In the genomic region with DNA sequence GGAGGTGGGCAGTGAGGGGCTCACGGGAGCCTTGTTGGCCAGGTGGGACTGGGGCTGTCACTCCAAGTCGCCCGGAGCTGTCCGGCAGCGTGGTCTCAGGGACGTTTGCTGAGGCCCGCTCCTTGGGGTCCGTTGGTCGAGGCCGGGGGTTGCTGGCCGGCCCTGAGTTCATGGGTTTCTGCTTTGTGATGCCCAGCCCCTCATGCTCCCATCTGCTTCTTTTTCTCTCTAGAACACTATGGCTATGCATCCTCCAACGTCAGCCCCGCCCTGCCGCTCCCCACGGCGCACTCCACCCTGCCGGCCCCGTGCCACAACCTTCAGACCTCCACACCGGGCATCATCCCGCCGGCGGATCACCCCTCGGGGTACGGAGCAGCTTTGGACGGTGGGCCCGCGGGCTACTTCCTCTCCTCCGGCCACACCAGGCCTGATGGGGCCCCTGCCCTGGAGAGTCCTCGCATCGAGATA, we compare ENCODE assay signal across 26 cellular contexts. TPM values are rescaled to one million over a fixed set of nuclear protein-coding genes. Genes with fewer than 3 reads are reported as not detected.
A peak's percentile ranks its signal among the peaks of the same experiment; 100 is the strongest.
DNase-seq lines count a peak whose midpoint lies in the region; ATAC-seq and TF ChIP-seq lines count a peak whose summit lies in the region.
"Had no signal": no experiment of that assay in that cellular context is flagged by ENCODE, and none has a peak within 500 bp of the region (broad histone marks: within the 10 kb centered on the region; RNA-seq: fewer than 3 reads in every experiment).

No MANE protein-coding gene starts in this region.

- no peaks in the 10 kb centered on the region for H3K9me2 ChIP-seq in Karpas-422 (replicated peaks; ENCODE audit: insufficient read depth, low read length)

- H3K4me3 Mint-ChIP-seq in natural killer cell treated with Interleukin-12 subunit alpha and Interleukin-12 subunit beta and Interleukin-15 and Interleukin-18, amount 100 ng/mL, for 72 hours: no peak overlapping the region
- H3K4me3 Mint-ChIP-seq in natural killer cell: no peak overlapping the region
- H3K4me3 Mint-ChIP-seq in activated naive CD8-positive, alpha-beta T cell treated with anti-CD3 and anti-CD28 coated beads for 36 hours: no peak overlapping the region
- H3K4me3 Mint-ChIP-seq: B cell; CD8-positive, alpha-beta memory T cell; IgD-negative memory B cell had no signal

- no peak overlapping the region for H2AK5ac ChIP-seq in neuronal stem cell (ENCODE audit: low read depth, low read length)

- no peak overlapping the region for H2BK15ac ChIP-seq in neuronal stem cell (ENCODE audit: low read length)

- 97% methylated on average over 30 of the region's 30 CpGs for WGBS in right cardiac atrium
- WGBS in neuronal stem cell (ENCODE audit: extremely low coverage in 2 of 2, insufficient read length in 2 of 2, insufficient replicate concordance in 1 of 2), 2 donors: no CpG with 5 or more reads among the region's 30 CpGs

- H3K9ac ChIP-seq in neuronal stem cell (ENCODE audit: low read depth, low read length, poor library complexity) (no peak overlapping the region), Karpas-422 (ENCODE audit: low read length) (no peak overlapping the region)
- H3K9ac ChIP-seq: KMS-11 had no signal

- no peak overlapping the region for H3K4ac ChIP-seq in neuronal stem cell (ENCODE audit: low read length)

- H3K27ac ChIP-seq in right cardiac atrium (ENCODE audit: low read length): no peak overlapping the region
- H3K27ac ChIP-seq in neuronal stem cell (replicated peaks; ENCODE audit: low read length): no peak overlapping the region
- H3K27ac ChIP-seq in Karpas-422 (ENCODE audit: low read length): no peak overlapping the region
- H3K27ac ChIP-seq: C4-2B, KMS-11 had no signal

- no peaks in the 10 kb centered on the region for H3K36me3 ChIP-seq in neuronal stem cell (replicated peaks in 1 of 2; ENCODE audit: control insufficient read depth in 2 of 2, insufficient read depth in 2 of 2, low read length in 2 of 2)
- H3K36me3 ChIP-seq in Karpas-422 (ENCODE audit: insufficient read depth, low read length): peaks cover 10% of the 10 kb centered on the region

- no peak for TF ChIP-seq CTCF in natural killer cell (IDR thresholded peaks at IDR 0.05)

- intact Hi-C loops in natural killer cell (cut with micrococcal nuclease) (no loop called here), right cardiac atrium (cut with DNase I) (no loop called here)

- no peak overlapping the region for H3K4me2 ChIP-seq in neuronal stem cell (ENCODE audit: insufficient read depth, low read length, poor library complexity, severe bottlenecking)
- H3K4me2 ChIP-seq in Karpas-422 (ENCODE audit: low read depth, low read length, poor library complexity, severe bottlenecking): no peak overlapping the region
- H3K4me2 ChIP-seq: KMS-11 had no signal

- H2AFZ ChIP-seq in neuronal stem cell (ENCODE audit: low read length): no peak overlapping the region
- H2AFZ ChIP-seq in Karpas-422 (ENCODE audit: low read length): no peak overlapping the region

- H3K27me3 ChIP-seq in right cardiac atrium (ENCODE audit: control insufficient read depth, insufficient read depth) (no peaks in the 10 kb centered on the region), neuronal stem cell (ENCODE audit: control insufficient read depth in 3 of 3, insufficient read depth in 3 of 3, low read depth in 1 of 3, low read length in 3 of 3) (no peaks in the 10 kb centered on the region), Karpas-422 (ENCODE audit: low read length) (no peaks in the 10 kb centered on the region)

- no peak overlapping the region for H2BK120ac ChIP-seq in neuronal stem cell (ENCODE audit: low read depth, low read length)

- no peak for ATAC-seq in natural killer cell treated with Interleukin-12 subunit alpha and Interleukin-12 subunit beta and Interleukin-15 and Interleukin-18, amount 100 ng/mL, for 72 hours
- ATAC-seq in natural killer cell: no peak
- ATAC-seq in right cardiac atrium: no peak
- ATAC-seq: GM12878 had no signal

- H3K9me3 ChIP-seq in right cardiac atrium (ENCODE audit: control insufficient read depth, low read length) (no peaks in the 10 kb centered on the region), neuronal stem cell (replicated peaks in 1 of 2; ENCODE audit: control insufficient read depth in 2 of 2, insufficient read depth in 1 of 2, low read depth in 1 of 2, low read length in 2 of 2) (peaks cover 0 to 3% of the 10 kb centered on the region in 2 donors), Karpas-422 (ENCODE audit: low read length) (no peaks in the 10 kb centered on the region)

- H3K9me3 Mint-ChIP-seq in natural killer cell treated with Interleukin-12 subunit alpha and Interleukin-12 subunit beta and Interleukin-15 and Interleukin-18, amount 100 ng/mL, for 72 hours: no peaks in the 10 kb centered on the region
- no peaks in the 10 kb centered on the region for H3K9me3 Mint-ChIP-seq in natural killer cell
- no peaks in the 10 kb centered on the region for H3K9me3 Mint-ChIP-seq in activated naive CD8-positive, alpha-beta T cell treated with anti-CD3 and anti-CD28 coated beads for 36 hours
- H3K9me3 Mint-ChIP-seq: CD8-positive, alpha-beta memory T cell; IgD-negative memory B cell had no signal

- H3K27ac Mint-ChIP-seq in natural killer cell treated with Interleukin-12 subunit alpha and Interleukin-12 subunit beta and Interleukin-15 and Interleukin-18, amount 100 ng/mL, for 72 hours: no peak overlapping the region
- no peak overlapping the region for H3K27ac Mint-ChIP-seq in natural killer cell
- H3K27ac Mint-ChIP-seq in activated naive CD8-positive, alpha-beta T cell treated with anti-CD3 and anti-CD28 coated beads for 36 hours: no peak overlapping the region
- H3K27ac Mint-ChIP-seq: B cell, IgD-negative memory B cell had no signal

- no peak overlapping the region for H3K23ac ChIP-seq in neuronal stem cell (ENCODE audit: low read depth, low read length, poor library complexity)

- peaks cover 96% of the 10 kb centered on the region for H3K79me2 ChIP-seq in Karpas-422 (ENCODE audit: low read length)

- no peak overlapping the region for H2BK5ac ChIP-seq in neuronal stem cell (ENCODE audit: low read length)

- H3K4me1 Mint-ChIP-seq in natural killer cell treated with Interleukin-12 subunit alpha and Interleukin-12 subunit beta and Interleukin-15 and Interleukin-18, amount 100 ng/mL, for 72 hours (ENCODE audit: low read depth in 2 of 2): peaks cover 10 to 15% of the 10 kb centered on the region in 2 donors
- H3K4me1 Mint-ChIP-seq in natural killer cell: peaks cover 15 to 20% of the 10 kb centered on the region in 2 donors
- H3K4me1 Mint-ChIP-seq in activated naive CD8-positive, alpha-beta T cell treated with anti-CD3 and anti-CD28 coated beads for 36 hours: peaks cover 17% of the 10 kb centered on the region

- H3K36me3 Mint-ChIP-seq in natural killer cell treated with Interleukin-12 subunit alpha and Interleukin-12 subunit beta and Interleukin-15 and Interleukin-18, amount 100 ng/mL, for 72 hours: no peaks in the 10 kb centered on the region
- no peaks in the 10 kb centered on the region for H3K36me3 Mint-ChIP-seq in natural killer cell
- peaks cover 35% of the 10 kb centered on the region for H3K36me3 Mint-ChIP-seq in activated naive CD8-positive, alpha-beta T cell treated with anti-CD3 and anti-CD28 coated beads for 36 hours

- peaks cover 4% of the 10 kb centered on the region for H3K79me1 ChIP-seq in neuronal stem cell (ENCODE audit: low read depth, low read length)

- H3K14ac ChIP-seq in neuronal stem cell (ENCODE audit: low read length): peak overlapping the region; percentile 21

- peaks cover 68% of the 10 kb centered on the region for H4K20me1 ChIP-seq in Karpas-422 (ENCODE audit: insufficient read depth, low read depth, low read length)

- H4K8ac ChIP-seq in neuronal stem cell (ENCODE audit: low read depth, low read length): no peak overlapping the region

- no peak overlapping the region for H4K91ac ChIP-seq in neuronal stem cell (ENCODE audit: low read depth, low read length, poor library complexity)

- H2BK12ac ChIP-seq in neuronal stem cell (ENCODE audit: low read length): no peak overlapping the region

- H3K18ac ChIP-seq in neuronal stem cell (ENCODE audit: low read length): peak overlapping the region; percentile 28

- no peaks in the 10 kb centered on the region for H3K27me3 Mint-ChIP-seq in natural killer cell treated with Interleukin-12 subunit alpha and Interleukin-12 subunit beta and Interleukin-15 and Interleukin-18, amount 100 ng/mL, for 72 hours
- no peaks in the 10 kb centered on the region for H3K27me3 Mint-ChIP-seq in natural killer cell (ENCODE audit: low read depth in 2 of 2)
- H3K27me3 Mint-ChIP-seq in activated naive CD8-positive, alpha-beta T cell treated with anti-CD3 and anti-CD28 coated beads for 36 hours: no peaks in the 10 kb centered on the region
- H3K27me3 Mint-ChIP-seq: B cell; CD8-positive, alpha-beta memory T cell; IgD-negative memory B cell had no signal

- DNase-seq in natural killer cell treated with Interleukin-12 subunit alpha and Interleukin-12 subunit beta and Interleukin-15 and Interleukin-18, amount 100 ng/mL, for 72 hours (ENCODE audit: low spot score): peak; percentile 44
- DNase-seq in natural killer cell (no peak), right cardiac atrium (peak in 2 of 3 donors; percentile 50 to 55), neuronal stem cell (ENCODE audit: low spot score) (no peak), NCI-H526 (lab: John Stamatoyannopoulos, UW) (no peak), Karpas-422 (no peak)
- no peak for DNase-seq in activated naive CD8-positive, alpha-beta T cell treated with anti-CD3 and anti-CD28 coated beads for 36 hours
- DNase-seq: DMS 273 treated with DMSO at 0.1 percent for 48 hours, DMS79, EL, GDM1, HCEC 1CT, NCI-H1048, NCI-H1417, NCI-H1694, NCI-H2029 treated with DMSO at 0.1 percent for 48 hours, NCI-H446 treated with DMSO at 0.1 percent for 48 hours, NCI-H526 treated with DMSO at 0.1 percent for 48 hours, RPMI8226, SHP77 treated with DMSO at 0.1 percent for 48 hours had no signal

- no peak overlapping the region for H3K4me3 ChIP-seq in right cardiac atrium (ENCODE audit: low read length)
- H3K4me3 ChIP-seq in neuronal stem cell (ENCODE audit: low read length in 2 of 2): no peak overlapping the region
- no peak overlapping the region for H3K4me3 ChIP-seq in Karpas-422 (ENCODE audit: low read length)
- H3K4me3 ChIP-seq: GM12878 had no signal

- H3K4me1 ChIP-seq in right cardiac atrium (ENCODE audit: control insufficient read depth, insufficient read depth, low read length) (no peaks in the 10 kb centered on the region), neuronal stem cell (ENCODE audit: control insufficient read depth in 2 of 2, insufficient read depth in 1 of 2, low read depth in 1 of 2, low read length in 2 of 2) (peaks cover 2 to 4% of the 10 kb centered on the region in 2 donors), Karpas-422 (ENCODE audit: low read length) (peaks cover 12% of the 10 kb centered on the region)

RNA-seq across cellular contexts. Expression of a gene that starts 14.5 kb away (rescaled TPM):
- 10 to 100 TPM; 22.3 to 34.4 TPM for total RNA-seq in natural killer cell treated with Interleukin-12 subunit alpha and Interleukin-12 subunit beta and Interleukin-15 and Interleukin-18, amount 100 ng/mL, for 72 hours
- total RNA-seq in natural killer cell: 10 to 100 TPM; 35.8 to 47.4 (median 37.1) TPM
- total RNA-seq in right cardiac atrium: 10 to 100 TPM; 20.1 to 25.3 (median 20.8) TPM
- polyA plus RNA-seq in right cardiac atrium: 14.7 TPM
- polyA plus RNA-seq in neuronal stem cell (2013, experiment 1 of 2): 4.7 TPM
- 5.2 TPM for polyA plus RNA-seq in neuronal stem cell (2013, experiment 2 of 2)
- total RNA-seq in Karpas-422 (2014; rRNA removed; shearing (Covaris generic); ENCODE audit: low replicate concordance): 42.9 and 46.1 TPM in 2 replicates
- total RNA-seq in activated naive CD8-positive, alpha-beta T cell treated with anti-CD3 and anti-CD28 coated beads for 36 hours: 10 to 100 TPM; 94.2 to 98.5 TPM

Comparison
In these comparisons a context has a peak if more than half of its experiments do, and no peak if none do; other contexts are left out.
1. DNase-seq: peak in natural killer cell treated with Interleukin-12 subunit alpha and Interleukin-12 subunit beta and Interleukin-15 and Interleukin-18, amount 100 ng/mL, for 72 hours (single experiment) and right cardiac atrium (2 of 3); none in natural killer cell (single experiment), neuronal stem cell (single experiment), NCI-H526 (0 of 2), Karpas-422 (single experiment) and activated naive CD8-positive, alpha-beta T cell treated with anti-CD3 and anti-CD28 coated beads for 36 hours (single experiment).